10 cellular contexts compared by ENCODE assay signal in the genomic region with DNA sequence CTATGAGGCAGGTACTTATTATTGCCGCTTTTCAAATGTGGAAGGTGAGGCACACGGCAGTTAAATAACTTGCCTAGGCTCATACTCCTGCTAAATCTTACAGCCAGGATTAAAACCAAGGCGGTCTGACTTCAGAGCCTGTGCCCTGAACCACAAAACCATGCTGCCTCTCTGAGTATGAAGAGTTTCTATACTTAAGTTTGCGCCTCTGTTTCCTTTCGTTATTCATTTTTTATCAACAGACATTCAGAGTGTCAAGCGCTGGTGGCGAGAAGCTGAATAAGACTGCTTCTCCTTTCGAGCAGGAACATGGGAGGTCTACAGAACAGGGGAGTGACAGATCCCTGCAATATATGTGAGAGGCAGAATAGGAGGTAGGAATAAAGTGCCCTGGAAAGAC.
DNase-seq lines count a peak whose midpoint lies in the region; ATAC-seq and TF ChIP-seq lines count a peak whose summit lies in the region.
"Had no signal": no experiment of that assay in that cellular context is flagged by ENCODE, and none has a peak within 500 bp of the region (broad histone marks: within the 10 kb centered on the region; RNA-seq: fewer than 3 reads in every experiment).

No MANE protein-coding gene starts in this region.

- DNase-seq in GM10266 (ENCODE audit: extremely low spot score) (peak; percentile 12), Kasumi-1 (lab: John Stamatoyannopoulos, UW) (peak; percentile 52 to 68), NCI-H748 treated with DMSO at 0.1 percent for 48 hours (lab: John Stamatoyannopoulos, UW) (no peak), NCI-H82 treated with DMSO at 0.1 percent for 48 hours (lab: John Stamatoyannopoulos, UW; ENCODE audit: unreplicated experiment) (no peak), posterior vena cava (ENCODE audit: low spot score) (no peak)
- DNase-seq in central memory CD8-positive, alpha-beta T cell (ENCODE audit: low spot score in 2 of 2): peak in 1 of 2 donors; percentile 30
- DNase-seq: NCI-H446 had no signal

- peaks cover 11% of the 10 kb centered on the region for H3K36me3 Mint-ChIP-seq in central memory CD8-positive, alpha-beta T cell (ENCODE audit: insufficient read depth)

- H3K4me3 Mint-ChIP-seq in central memory CD8-positive, alpha-beta T cell: peak overlapping the region; percentile 60
- H3K4me3 Mint-ChIP-seq: nephron had no signal

- no peaks in the 10 kb centered on the region for H3K27me3 Mint-ChIP-seq in central memory CD8-positive, alpha-beta T cell

- no peaks in the 10 kb centered on the region for H3K9me3 Mint-ChIP-seq in central memory CD8-positive, alpha-beta T cell
- H3K9me3 Mint-ChIP-seq: nephron had no signal

- peak overlapping the region; percentile 88 for H3K27ac Mint-ChIP-seq in central memory CD8-positive, alpha-beta T cell (ENCODE audit: low read depth)
- H3K27ac Mint-ChIP-seq: nephron had no signal

- peaks cover 39% of the 10 kb centered on the region for H3K4me1 Mint-ChIP-seq in central memory CD8-positive, alpha-beta T cell
- H3K4me1 Mint-ChIP-seq: nephron had no signal

- ATAC-seq in GM19467 (IDR thresholded peaks at IDR 0.05; ENCODE audit: unreplicated experiment) (peak; percentile 42), GM21619 (IDR thresholded peaks at IDR 0.05; ENCODE audit: unreplicated experiment) (no peak)
- peak; percentile 42 for ATAC-seq in central memory CD8-positive, alpha-beta T cell (replicated peaks; ENCODE audit: extremely low read depth, poor library complexity, severe bottlenecking)

- intact Hi-C loops in posterior vena cava (cut with DNase I): no loop called here

- TF ChIP-seq CTCF in GM10266 (IDR thresholded peaks at IDR 0.05; ENCODE audit: control insufficient read depth, insufficient read depth, low read depth, missing control alignments): no peak

Comparison
In these comparisons a context has a peak if more than half of its experiments do, and no peak if none do; other contexts are left out.
1. DNase-seq: peak in GM10266 (single experiment) and Kasumi-1 (2 of 2); none in NCI-H748 treated with DMSO at 0.1 percent for 48 hours (single experiment), NCI-H82 treated with DMSO at 0.1 percent for 48 hours (single experiment) and posterior vena cava (single experiment).